Comparison of ENCODE assay signal across 7 cellular contexts in the genomic region with DNA sequence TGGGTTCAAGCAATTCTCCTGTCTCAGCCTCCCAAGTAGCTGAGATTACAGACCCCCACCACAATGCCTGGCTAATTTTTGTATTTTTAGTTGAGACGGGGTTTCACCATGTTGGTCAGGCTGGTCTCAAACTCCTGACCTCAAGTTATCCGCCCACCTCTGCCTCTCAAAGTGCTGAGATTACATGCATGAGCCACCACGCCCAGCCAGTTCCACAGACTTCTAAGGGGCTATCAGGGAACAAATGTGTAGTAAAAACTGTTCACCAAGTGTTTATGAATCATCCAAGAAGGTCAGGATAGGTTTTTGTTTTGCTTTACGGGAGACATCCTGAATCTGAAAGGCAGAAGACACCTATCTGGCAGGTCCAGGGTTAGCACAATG.
DNase-seq lines count a peak whose midpoint lies in the region; ATAC-seq and TF ChIP-seq lines count a peak whose summit lies in the region.
"Not testable (repeated sequence)": the region's sequence is repeated elsewhere in the genome, so short reads cannot be mapped to it uniquely, and the experiment has no call there.

No MANE protein-coding gene starts in this region.

- POLR2A ChIA-PET in HCT116 (lab: Charles Lee): interaction anchor here (0.9 to 2.3 kb wide), 2 partner anchors 16 to 209 kb away, joined by 3 to 14 read pairs; partner anchors contain the start of gene SRSF7

- H3K36me3 ChIP-seq in HCT116 (ENCODE audit: control insufficient read depth in 1 of 2, insufficient read depth in 2 of 2, low read length in 2 of 2); RWPE2 (ENCODE audit: low read depth); kidney epithelial cell (ENCODE audit: control insufficient read depth, insufficient read depth, low read length): not testable (repeated sequence)

- TF ChIP-seq CTCF in HCT116 (IDR thresholded peaks at IDR 0.05 in 2 of 3, conservative IDR thresholded peaks at IDR 0.05 in 1 of 3; ENCODE audit: borderline replicate concordance in 1 of 3, insufficient read depth in 1 of 3, low read depth in 2 of 3, low read length in 2 of 3); RWPE2 (IDR thresholded peaks at IDR 0.05; ENCODE audit: poor library complexity, severe bottlenecking); kidney epithelial cell (IDR thresholded peaks at IDR 0.05; ENCODE audit: insufficient read depth, low read length, poor library complexity, severe bottlenecking); progenitor cell of endocrine pancreas (IDR thresholded peaks at IDR 0.05; ENCODE audit: unreplicated experiment): not testable (repeated sequence)

- H4K20me1 ChIP-seq in HCT116 (ENCODE audit: insufficient read depth): not testable (repeated sequence)

- H3K4me3 ChIP-seq in HCT116 (replicated peaks in 1 of 2; ENCODE audit: low read depth in 1 of 2, low read length in 2 of 2): peak overlapping the region in 1 of 2 experiments; percentile 13; a peak in 1 of 4 replicates
- not testable (repeated sequence) for H3K4me3 ChIP-seq in RWPE2 (ENCODE audit: severe bottlenecking); kidney epithelial cell (ENCODE audit: low read depth, low read length)

- ATAC-seq in HCT116 (peak; percentile 46), RWPE2 (ENCODE audit: low read depth) (0 out of 3 replicates have a peak, but pooled peaks have one; percentile 13)

- RAD21 ChIA-PET in HCT116 (lab: Charles Lee; ENCODE audit: low non-redundant PET in 1 of 2, low total read pairs in 2 of 2, uncharacterized antibody in 2 of 2, unreplicated experiment in 2 of 2): interaction anchor here in 1 of 2 experiments (0.6 kb wide), 1 partner anchor 10 kb away, joined by 4 read pairs; no protein-coding TSS in a partner anchor

- intact Hi-C loops in HCT116 (cut with micrococcal nuclease): not testable (repeated sequence)

- H3K27me3 ChIP-seq in HCT116 (ENCODE audit: insufficient read depth, low read length); RWPE2 (ENCODE audit: insufficient read depth, poor library complexity, severe bottlenecking); kidney epithelial cell (ENCODE audit: control insufficient read depth, insufficient read depth, low read length): not testable (repeated sequence)

- H3K4me1 Mint-ChIP-seq in activated naive CD4-positive, alpha-beta T cell treated with anti-CD3 and anti-CD28 coated beads, Interleukin-2, amount 50 U/mL, for 24 hours: peaks cover 24% of the 10 kb centered on the region
- not testable (repeated sequence) for H3K4me1 Mint-ChIP-seq in progenitor cell of endocrine pancreas (ENCODE audit: low read depth)

- H3K9me3 Mint-ChIP-seq in activated naive CD4-positive, alpha-beta T cell treated with anti-CD3 and anti-CD28 coated beads, Interleukin-2, amount 50 U/mL, for 24 hours; progenitor cell of endocrine pancreas (ENCODE audit: low read depth): not testable (repeated sequence)

- not testable (repeated sequence) for H3K27me3 Mint-ChIP-seq in activated naive CD4-positive, alpha-beta T cell treated with anti-CD3 and anti-CD28 coated beads, Interleukin-2, amount 50 U/mL, for 24 hours; progenitor cell of endocrine pancreas

- TSS peak; percentile 61 for BruUV-seq in HCT116 (replicated peaks; lab: Mats Ljungman, UMichigan)

- not testable (repeated sequence) for H3K36me3 Mint-ChIP-seq in activated naive CD4-positive, alpha-beta T cell treated with anti-CD3 and anti-CD28 coated beads, Interleukin-2, amount 50 U/mL, for 24 hours; progenitor cell of endocrine pancreas (ENCODE audit: insufficient read depth)

- peak overlapping the region; percentile 64 for H2AFZ ChIP-seq in HCT116 (ENCODE audit: low read depth, low read length, poor library complexity, severe bottlenecking)

- H3K4me1 ChIP-seq in HCT116 (ENCODE audit: control insufficient read depth in 1 of 2, insufficient read depth in 2 of 2, low read length in 2 of 2): peaks cover 31 to 44% of the 10 kb centered on the region in 2 experiments
- not testable (repeated sequence) for H3K4me1 ChIP-seq in RWPE2 (ENCODE audit: insufficient read depth, poor library complexity, severe bottlenecking)

- not testable (repeated sequence) for H3K9me3 ChIP-seq in HCT116 (ENCODE audit: control insufficient read depth in 1 of 2, insufficient read depth in 1 of 2, low read depth in 1 of 2, low read length in 2 of 2); RWPE2 (ENCODE audit: severe bottlenecking)

- not testable (repeated sequence) for H3K79me2 ChIP-seq in HCT116 (ENCODE audit: insufficient read depth, low read length)

- H3K27ac Mint-ChIP-seq in activated naive CD4-positive, alpha-beta T cell treated with anti-CD3 and anti-CD28 coated beads, Interleukin-2, amount 50 U/mL, for 24 hours: not testable (repeated sequence)
- peak overlapping the region; percentile 82 for H3K27ac Mint-ChIP-seq in progenitor cell of endocrine pancreas

- not testable (repeated sequence) for TF ChIP-seq POLR2A in HCT116 (IDR thresholded peaks at IDR 0.05; ENCODE audit: borderline replicate concordance, extremely low read depth, insufficient read depth, insufficient read length)

- H3K4me2 ChIP-seq in HCT116 (ENCODE audit: low read length): peak overlapping the region; percentile 64

- not testable (repeated sequence) for DNase-seq in HCT116 (ENCODE audit: low read depth, low spot score); RWPE2 (ENCODE audit: low spot score); progenitor cell of endocrine pancreas (ENCODE audit: low spot score, unreplicated experiment)
- peak; percentile 29 to 46 for DNase-seq in activated CD4-positive, alpha-beta T cell treated with anti-CD3 and anti-CD28 coated beads, Interleukin-2, amount 50 U/mL, for 48 hours
- DNase-seq in dermis blood vessel endothelial cell (peak; percentile 47), kidney epithelial cell (ENCODE audit: low read depth) (peak; percentile 5)

- H3K27ac ChIP-seq in HCT116 (ENCODE audit: low read depth, low read length): peak overlapping the region; percentile 62
- not testable (repeated sequence) for H3K27ac ChIP-seq in RWPE2 (ENCODE audit: poor library complexity, severe bottlenecking)

- H3K9ac ChIP-seq in HCT116 (ENCODE audit: low read length): 0 out of 2 replicates have a peak overlapping the region, but pooled peaks have one; percentile 5

- TF ChIP-seq RAD21 in HCT116 (IDR thresholded peaks at IDR 0.05; ENCODE audit: low read depth): not testable (repeated sequence)

- peak overlapping the region; percentile 78 for H3K4me3 Mint-ChIP-seq in activated naive CD4-positive, alpha-beta T cell treated with anti-CD3 and anti-CD28 coated beads, Interleukin-2, amount 50 U/mL, for 24 hours
- H3K4me3 Mint-ChIP-seq in progenitor cell of endocrine pancreas (ENCODE audit: low read depth): not testable (repeated sequence)

- H3K9me2 ChIP-seq in HCT116 (ENCODE audit: insufficient read depth): not testable (repeated sequence)

- CTCF ChIA-PET in HCT116 (lab: Charles Lee): not testable (repeated sequence)

TF ChIP-seq in HCT116, 20 proteins besides CTCF, POLR2A, EP300 and RAD21:
- TF ChIP-seq JUND (IDR thresholded peaks at IDR 0.05) (0 out of 2 replicates have a peak, but pooled peaks have one; percentile 9), EGR1 (IDR thresholded peaks at IDR 0.05; ENCODE audit: low read depth) (peak; percentile 71)
